In the genomic region with DNA sequence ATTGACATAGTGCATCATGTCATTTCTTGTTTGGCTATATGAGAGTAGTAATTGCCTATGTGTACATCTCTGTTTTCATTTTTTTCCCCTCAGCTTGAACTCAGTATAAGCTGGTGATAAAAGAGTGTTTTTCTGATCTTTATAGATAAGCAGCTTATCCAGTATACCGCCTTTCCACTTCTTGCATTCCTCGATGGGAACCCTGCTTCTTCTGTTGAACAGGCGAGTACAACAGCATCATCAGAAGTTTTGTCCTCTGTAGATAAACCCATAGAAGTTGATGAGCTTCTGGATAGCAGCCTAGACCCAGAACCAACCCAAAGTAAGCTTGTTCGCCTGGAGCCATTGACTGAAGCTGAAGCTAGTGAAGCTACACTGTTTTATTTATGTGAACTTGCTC, we compare ENCODE assay signal across 22 cellular contexts. TPM values are rescaled to one million over a fixed set of nuclear protein-coding genes. Genes with fewer than 3 reads are reported as not detected.
A peak's percentile ranks its signal among the peaks of the same experiment; 100 is the strongest.
DNase-seq lines count a peak whose midpoint lies in the region; ATAC-seq, FAIRE-seq and TF ChIP-seq lines count a peak whose summit lies in the region.
"Had no signal": no experiment of that assay in that cellular context is flagged by ENCODE, and none has a peak within 500 bp of the region (broad histone marks: within the 10 kb centered on the region; RNA-seq: fewer than 3 reads in every experiment).

No MANE protein-coding gene starts in this region.

- no peaks in the 10 kb centered on the region for H3K27me3 Mint-ChIP-seq in activated T-cell treated with anti-CD3 and anti-CD28 coated beads, Interleukin-2, amount 50 U/mL, for 72 hours (ENCODE audit: low read depth)
- no peaks in the 10 kb centered on the region for H3K27me3 Mint-ChIP-seq in naive thymus-derived CD8-positive, alpha-beta T cell
- H3K27me3 Mint-ChIP-seq: CD4-positive, alpha-beta memory T cell had no signal

- ATAC-seq in activated T-cell treated with anti-CD3 and anti-CD28 coated beads, Interleukin-2, amount 50 U/mL, for 72 hours (replicated peaks in 1 of 2), result no peak
- no peak for ATAC-seq in GM12878
- no peak for ATAC-seq in naive thymus-derived CD8-positive, alpha-beta T cell
- ATAC-seq in SK-N-SH treated with all-trans-retinoic acid at 6 μM for 48 hours, result no peak

- no peaks in the 10 kb centered on the region for H3K9me3 Mint-ChIP-seq in activated T-cell treated with anti-CD3 and anti-CD28 coated beads, Interleukin-2, amount 50 U/mL, for 72 hours
- peaks cover 0 to under 1% (median 0%) of the 10 kb centered on the region in 9 donors for H3K9me3 Mint-ChIP-seq in naive thymus-derived CD8-positive, alpha-beta T cell
- H3K9me3 Mint-ChIP-seq: CD14-positive monocyte; CD4-positive, alpha-beta memory T cell had no signal

- H3K4me1 ChIP-seq in GM12878 (ENCODE audit: control insufficient read depth, insufficient read depth, low read length), result no peaks in the 10 kb centered on the region
- H3K4me1 ChIP-seq: BE2C had no signal

- no peak overlapping the region for H3K4me2 ChIP-seq in GM12878 (ENCODE audit: control insufficient read depth, insufficient read depth)
- H3K4me2 ChIP-seq: BLaER1 treated with 17β-estradiol and CSF1 and Interleukin-3, amounts not matched to agents 10 nM and 100 nM had no signal

- no peaks in the 10 kb centered on the region for H3K9me3 ChIP-seq in GM12878 (replicated peaks; ENCODE audit: control insufficient read depth, insufficient read depth, low read length)
- H3K9me3 ChIP-seq: BE2C; BLaER1 treated with 17β-estradiol and CSF1 and Interleukin-3, amounts not matched to agents 10 nM and 100 nM had no signal

- H2AFZ ChIP-seq in GM12878 (ENCODE audit: control insufficient read depth, low read depth, low read length), result no peak overlapping the region
- H2AFZ ChIP-seq: GM23248 had no signal

- intact Hi-C loops in GM12878 (cut with micrococcal nuclease; ENCODE audit: unreplicated experiment), result no loop called here

- SMC1A ChIA-PET in GM12878 (lab: Charles Lee; ENCODE audit: uncharacterized antibody, unreplicated experiment), result interaction anchor here (1.0 to 1.7 kb wide), 4 partner anchors 8 to 56 kb away, joined by 3 to 4 read pairs (median 4); no protein-coding TSS in a partner anchor

- POLR2A ChIA-PET in GM12878 (lab: Charles Lee), result interaction anchor here (0.5 to 0.6 kb wide), 2 partner anchors 14 to 23 kb away, joined by 4 to 8 read pairs; no protein-coding TSS in a partner anchor
- POLR2A ChIA-PET in naive thymus-derived CD8-positive, alpha-beta T cell (lab: Charles Lee), result interaction anchor here (0.9 kb wide), 1 partner anchor 32 kb away, joined by 3 read pairs; the partner anchor contains the start of gene HSF2

- BruUV-seq in GM12878 (replicated peaks; lab: Mats Ljungman, UMichigan), result TSS peak; percentile 7

- H3K4me1 Mint-ChIP-seq in activated T-cell treated with anti-CD3 and anti-CD28 coated beads, Interleukin-2, amount 50 U/mL, for 72 hours (ENCODE audit: low read depth), result peaks cover 10% of the 10 kb centered on the region
- peaks cover 2 to 10% (median 7%) of the 10 kb centered on the region in 4 donors for H3K4me1 Mint-ChIP-seq in naive thymus-derived CD8-positive, alpha-beta T cell

- H3K9ac ChIP-seq in GM12878 (ENCODE audit: control insufficient read depth, insufficient read depth, low read length), result no peak overlapping the region
- H3K9ac ChIP-seq: BLaER1 treated with 17β-estradiol and CSF1 and Interleukin-3, amounts not matched to agents 10 nM and 100 nM; GM23248 had no signal

- no peak overlapping the region for H3K27ac ChIP-seq in GM12878 (ENCODE audit: control insufficient read depth, insufficient read depth)
- H3K27ac ChIP-seq: 22Rv1; BLaER1 treated with 17β-estradiol and CSF1 and Interleukin-3, amounts not matched to agents 10 nM and 100 nM; GM23248 had no signal

- no peak for TF ChIP-seq CTCF in GM12878 (IDR thresholded peaks at IDR 0.05 in 2 of 3, conservative IDR thresholded peaks at IDR 0.05 in 1 of 3; ENCODE audit: control insufficient read depth in 2 of 3, extremely low read depth in 1 of 3, insufficient read depth in 1 of 3, low read depth in 3 of 3, low read length in 3 of 3)

- H3K36me3 ChIP-seq in GM12878 (ENCODE audit: control insufficient read depth in 2 of 2, insufficient read depth in 2 of 2, low read length in 1 of 2), result peaks cover 2 to 28% of the 10 kb centered on the region in 2 experiments; a peak in 3 of 4 replicates

- no peak for TF ChIP-seq POLR2A in GM12878 (IDR thresholded peaks at IDR 0.05; ENCODE audit: low read depth, low read length)

- H3K27ac Mint-ChIP-seq in activated T-cell treated with anti-CD3 and anti-CD28 coated beads, Interleukin-2, amount 50 U/mL, for 72 hours, result peak overlapping the region; percentile 28
- H3K27ac Mint-ChIP-seq in naive thymus-derived CD8-positive, alpha-beta T cell, result peak overlapping the region in 7 of 10 donors; percentile 25 to 74 (median 40)
- H3K27ac Mint-ChIP-seq: CD14-positive monocyte had no signal

- no peak for FAIRE-seq in GM12878 (lab: Jason Lieb, UNC)
- FAIRE-seq: A204.1, GM19239, H1 had no signal

- no peak for TF ChIP-seq EP300 in GM12878 (IDR thresholded peaks at IDR 0.05; ENCODE audit: borderline replicate concordance in 1 of 2, control insufficient read depth in 1 of 2, low read depth in 2 of 2, low read length in 2 of 2)

- H3K36me3 Mint-ChIP-seq in activated T-cell treated with anti-CD3 and anti-CD28 coated beads, Interleukin-2, amount 50 U/mL, for 72 hours (ENCODE audit: insufficient read depth in 2 of 2), result peaks cover 5 to 35% of the 10 kb centered on the region in 2 donors
- peaks cover 0 to 87% (median 33%) of the 10 kb centered on the region in 3 donors for H3K36me3 Mint-ChIP-seq in naive thymus-derived CD8-positive, alpha-beta T cell

- no peak for DNase-seq in activated T-cell treated with anti-CD3 and anti-CD28 coated beads, Interleukin-2, amount 50 U/mL, for 72 hours
- no peak for DNase-seq in activated T-cell treated with anti-CD3 and anti-CD28 coated beads, Interleukin-2, amount 50 U/mL, for 1 hour
- DNase-seq in GM12878 (ENCODE audit: low read depth, low spot score), result no peak
- no peak for DNase-seq in naive thymus-derived CD8-positive, alpha-beta T cell
- DNase-seq in AG20443 (ENCODE audit: low spot score), result no peak
- DNase-seq: AML-193; BE2C; Calu3; CD4-positive, alpha-beta memory T cell; COR-L47; DMS153; DND-41; GM23248; H7; HCEC 1CT had no signal

- 97% methylated on average over 4 of the region's 4 CpGs for WGBS in GM12878 (ENCODE audit: insufficient coverage, insufficient replicate concordance, low lambda C conversion rate, missing lambda C conversion rate)

- in situ Hi-C loops in GM12878 (cut with MboI), result no loop called here

- no peak overlapping the region for H3K4me3 Mint-ChIP-seq in activated T-cell treated with anti-CD3 and anti-CD28 coated beads, Interleukin-2, amount 50 U/mL, for 72 hours
- H3K4me3 Mint-ChIP-seq in naive thymus-derived CD8-positive, alpha-beta T cell, result no peak overlapping the region
- H3K4me3 Mint-ChIP-seq: CD14-positive monocyte; CD4-positive, alpha-beta memory T cell had no signal

- CTCF ChIA-PET in GM12878 (lab: Yijun Ruan, JAX), result no interaction called here

- no peak overlapping the region for H3K4me3 ChIP-seq in GM12878
- H3K4me3 ChIP-seq: BLaER1 treated with 17β-estradiol and CSF1 and Interleukin-3, amounts not matched to agents 10 nM and 100 nM; GM23248 had no signal

- RAD21 ChIA-PET in GM12878 (lab: Charles Lee; ENCODE audit: unreplicated experiment), result no interaction called here

- H4K20me1 ChIP-seq in GM12878 (ENCODE audit: control insufficient read depth, insufficient read depth), result no peaks in the 10 kb centered on the region
- H4K20me1 ChIP-seq: BLaER1 treated with 17β-estradiol and CSF1 and Interleukin-3, amounts not matched to agents 10 nM and 100 nM had no signal

- no peaks in the 10 kb centered on the region for H3K27me3 ChIP-seq in GM12878 (replicated peaks in 1 of 2; ENCODE audit: control insufficient read depth in 2 of 2, insufficient read depth in 2 of 2, low read length in 1 of 2)
- H3K27me3 ChIP-seq: BE2C; BLaER1 treated with 17β-estradiol and CSF1 and Interleukin-3, amounts not matched to agents 10 nM and 100 nM had no signal

- no peak for TF ChIP-seq RAD21 in GM12878 (IDR thresholded peaks at IDR 0.05; ENCODE audit: insufficient read depth, low read depth, low read length)

- no peaks in the 10 kb centered on the region for H3K79me2 ChIP-seq in GM12878 (ENCODE audit: control insufficient read depth, insufficient read depth, low read length)

RNA-seq across cellular contexts. Expression of gene HSF2, which starts 32.3 kb away (rescaled TPM):
- total RNA-seq in activated T-cell treated with anti-CD3 and anti-CD28 coated beads, Interleukin-2, amount 50 U/mL, for 72 hours, result 10 to 100 TPM; 15.1 to 20.0 TPM
- total RNA-seq in GM12878 (2013; cell fraction: nucleolus; rRNA removed), result 14.5 and 16.3 TPM in 2 replicates
- total RNA-seq in GM12878 (2014; rRNA removed) (21.0 and 21.7 TPM in 2 replicates), GM12878 (2014; rRNA removed; fragmentation: Illumina TruSeq; extraction: Trizol) (15.4 and 16.8 TPM in 2 replicates), GM12878 (2021) (9.5 and 10.1 TPM in 2 replicates)
- polyA plus RNA-seq in GM12878 (2011; ENCODE audit: low read depth), result 7.0 TPM
- polyA plus RNA-seq in GM12878 (2011; rRNA removed) (38.3 and 46.6 TPM in 2 replicates), GM12878 (2014; fragmentation: Illumina TruSeq; extraction: Trizol) (16.8 and 28.1 TPM in 2 replicates), GM12878 (2014; fragmentation: Nextera tagmentation; extraction: Ambion mirVana) (10 to 100 TPM; 16.2 to 18.4 TPM), GM12878 (2014; rRNA removed) (15.3 and 16.5 TPM in 2 replicates), GM12878 (2016; fragmentation: Nextera tagmentation; extraction: Ambion mirVana) (10 to 100 TPM; 16.4 to 17.3 TPM)
- polyA plus RNA-seq in GM12878 (2011; cell fraction: cytosol; rRNA removed), result 15.8 and 17.1 TPM in 2 replicates
- 23.4 and 26.1 TPM in 2 replicates for polyA plus RNA-seq in GM12878 (2011; cell fraction: nucleus; rRNA removed)
- polyA plus RNA-seq in GM12878 (2012), result 6.7 and 9.6 TPM in 2 replicates
- 29.3 and 37.2 TPM in 2 replicates for polyA minus RNA-seq in GM12878 (2011; rRNA and poly(A)+ RNA removed)
- 6.1 and 10.5 TPM in 2 replicates for polyA minus RNA-seq in GM12878 (2011; cell fraction: cytosol; rRNA and poly(A)+ RNA removed)
- 10.5 and 12.0 TPM in 2 replicates for polyA minus RNA-seq in GM12878 (2011; cell fraction: nucleus; rRNA and poly(A)+ RNA removed)
- 10 to 100 TPM; 30.6 to 33.3 TPM for total RNA-seq in naive thymus-derived CD8-positive, alpha-beta T cell
- 10 to 100 TPM; 17.9 to 32.6 (median 22.7) TPM for polyA plus RNA-seq in naive thymus-derived CD8-positive, alpha-beta T cell

RNA-seq across cellular contexts. Expression of gene SERINC1, which starts 39.8 kb away (rescaled TPM):
- total RNA-seq in activated T-cell treated with anti-CD3 and anti-CD28 coated beads, Interleukin-2, amount 50 U/mL, for 72 hours, result 10 to 100 TPM; 61.3 to 78.2 TPM
- 58.7 and 59.2 TPM in 2 replicates for total RNA-seq in GM12878 (2013; cell fraction: nucleolus; rRNA removed)
- total RNA-seq in GM12878 (2014; rRNA removed) (28.4 and 34.2 TPM in 2 replicates), GM12878 (2014; rRNA removed; fragmentation: Illumina TruSeq; extraction: Trizol) (39.9 and 40.2 TPM in 2 replicates), GM12878 (2021) (22.3 and 22.7 TPM in 2 replicates)
- polyA plus RNA-seq in GM12878 (2011; ENCODE audit: low read depth), result 29.3 TPM
- polyA plus RNA-seq in GM12878 (2011; rRNA removed) (45.7 and 73.9 TPM in 2 replicates), GM12878 (2014; fragmentation: Illumina TruSeq; extraction: Trizol) (35.5 and 42.7 TPM in 2 replicates), GM12878 (2014; fragmentation: Nextera tagmentation; extraction: Ambion mirVana) (10 to 100 TPM; 18.5 to 22.5 TPM), GM12878 (2014; rRNA removed) (21.9 and 27.0 TPM in 2 replicates), GM12878 (2016; fragmentation: Nextera tagmentation; extraction: Ambion mirVana) (10 to 100 TPM; 33.8 to 35.5 TPM)
- polyA plus RNA-seq in GM12878 (2011; cell fraction: cytosol; rRNA removed), result 15.7 and 20.0 TPM in 2 replicates
- polyA plus RNA-seq in GM12878 (2011; cell fraction: nucleus; rRNA removed), result 7.5 and 8.0 TPM in 2 replicates
- polyA plus RNA-seq in GM12878 (2012), result 37.1 and 42.4 TPM in 2 replicates
- 44.4 and 63.1 TPM in 2 replicates for polyA minus RNA-seq in GM12878 (2011; rRNA and poly(A)+ RNA removed)
- 19.4 and 19.8 TPM in 2 replicates for polyA minus RNA-seq in GM12878 (2011; cell fraction: cytosol; rRNA and poly(A)+ RNA removed)
- 10.4 and 14.0 TPM in 2 replicates for polyA minus RNA-seq in GM12878 (2011; cell fraction: nucleus; rRNA and poly(A)+ RNA removed)
- 100 to 1,000 TPM; 143 TPM for total RNA-seq in naive thymus-derived CD8-positive, alpha-beta T cell
- polyA plus RNA-seq in naive thymus-derived CD8-positive, alpha-beta T cell, result 100 to 1,000 TPM in 2 of 3 donors, 10 to 100 TPM in 1; 94.8 to 102 (median 101) TPM
